1 cellular context compared by ENCODE assay signal in the genomic region with DNA sequence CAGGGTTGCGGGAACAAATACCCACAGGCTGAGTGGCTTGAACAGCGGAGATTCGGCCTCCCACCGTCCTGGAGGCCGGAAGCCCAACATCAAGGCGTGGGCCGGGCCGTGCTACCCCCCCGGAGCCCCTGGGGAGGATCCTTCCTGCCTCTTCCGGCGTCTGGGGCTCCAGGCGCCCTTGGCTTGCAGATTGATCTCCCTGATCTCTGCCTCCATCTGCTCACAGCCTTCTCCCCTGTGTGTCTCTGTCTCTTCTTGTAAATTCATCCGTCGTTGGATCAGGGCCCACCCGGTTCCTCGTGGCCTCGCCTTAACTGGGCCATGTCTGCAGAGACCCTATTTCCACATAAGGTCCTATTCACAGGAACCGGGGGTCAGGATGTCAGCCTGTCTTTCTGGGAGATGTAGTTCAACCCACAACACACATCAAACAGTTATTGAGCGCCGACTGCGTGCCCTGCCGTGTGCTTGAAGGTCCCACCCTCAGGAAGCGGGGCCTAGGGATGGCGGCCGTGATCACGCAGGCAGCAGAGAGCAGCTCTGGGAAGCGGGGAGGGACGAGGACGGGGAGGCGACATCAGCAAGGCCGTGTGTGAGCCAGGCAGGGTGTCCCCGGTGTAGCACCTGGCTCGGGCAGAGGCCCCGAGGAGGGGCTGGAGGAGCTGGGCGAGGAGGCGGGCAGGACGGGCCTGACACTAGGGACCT.
TF ChIP-seq lines count a peak whose summit lies in the region.

No MANE protein-coding gene starts in this region.

TF ChIP-seq in endothelial cell of umbilical vein, 7 proteins besides CTCF, POLR2A, EP300 and RAD21:
- no peak for TF ChIP-seq EZH2 (IDR thresholded peaks at IDR 0.05; ENCODE audit: borderline replicate concordance, low read depth, low read length, severe bottlenecking)
- TF ChIP-seq MYC (IDR thresholded peaks at IDR 0.05; ENCODE audit: low read depth, low read length), result no peak
- no peak for TF ChIP-seq JUN (IDR thresholded peaks at IDR 0.05; ENCODE audit: borderline replicate concordance, insufficient read depth, insufficient read length, low read depth)
- no peak for TF ChIP-seq POLR2AphosphoS5 (IDR thresholded peaks at IDR 0.05; ENCODE audit: insufficient read depth, low read depth, low read length)
- no peak for TF ChIP-seq GATA2 (IDR thresholded peaks at IDR 0.05; ENCODE audit: insufficient read depth, insufficient read length, low read depth, low read length)
- TF ChIP-seq, protein P1, sequence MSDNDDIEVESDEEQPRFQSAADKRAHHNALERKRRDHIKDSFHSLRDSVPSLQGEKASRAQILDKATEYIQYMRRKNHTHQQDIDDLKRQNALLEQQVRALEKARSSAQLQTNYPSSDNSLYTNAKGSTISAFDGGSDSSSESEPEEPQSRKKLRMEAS (IDR thresholded peaks at IDR 0.05; ENCODE audit: insufficient read depth, insufficient read length), result no peak
- no peak for TF ChIP-seq FOS (IDR thresholded peaks at IDR 0.05; ENCODE audit: borderline replicate concordance, insufficient read depth, low read length)
